ENCODE assay signal across 26 cellular contexts in the genomic region with DNA sequence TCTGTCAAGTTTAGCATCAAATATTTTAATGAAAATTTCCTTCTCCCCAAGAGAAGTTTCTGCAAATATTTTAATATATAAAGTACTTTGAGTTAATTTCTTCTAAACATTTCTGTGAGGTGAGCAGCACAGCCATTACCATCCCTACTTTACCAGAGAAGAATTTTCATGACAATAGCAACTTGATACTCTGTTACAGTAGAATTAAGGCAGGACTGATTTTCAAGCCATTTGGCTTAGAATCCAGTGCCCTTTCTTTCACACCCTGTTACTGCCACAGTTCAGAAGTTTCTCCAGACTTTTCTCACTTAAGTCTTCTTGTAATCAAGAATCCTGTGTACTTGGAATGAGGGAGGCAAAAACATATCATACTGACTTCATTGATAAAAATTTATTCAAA.
"Had no signal": no experiment of that assay in that cellular context is flagged by ENCODE, and none has a peak within 500 bp of the region (broad histone marks: within the 10 kb centered on the region; RNA-seq: fewer than 3 reads in every experiment).

No MANE protein-coding gene starts in this region.

- H3K9me3 Mint-ChIP-seq: neural crest cell had no signal

- H3K27ac ChIP-seq: brain microvascular endothelial cell, sigmoid colon, testis, uterus had no signal

- H3K36me3 ChIP-seq: brain microvascular endothelial cell, sigmoid colon, uterus had no signal

- ATAC-seq: activated naive CD4-positive, alpha-beta T cell treated with anti-CD3 and anti-CD28 coated beads, Interleukin-2, amount 50 U/mL, for 72 hours; left cardiac atrium; mucosa of descending colon had no signal

- H3K4me3 Mint-ChIP-seq: activated CD4-positive, alpha-beta memory T cell treated with anti-CD3 and anti-CD28 coated beads for 36 hours; activated T-helper 1 cell treated with anti-CD3 and anti-CD28 coated beads, Interleukin-12 subunit alpha, Interleukin-12 subunit beta, Interleukin-2, Interleukin-4 antibody, amounts not matched to agents 30 ng/mL and 10 ng/mL and 1 ng/mL, durations not matched to agents 14 hours and 24 hours and 36 hours; memory B cell; neural crest cell; T-helper 1 cell treated with Interleukin-12 subunit alpha and Interleukin-12 subunit beta and Interleukin-4 antibody, amounts not matched to agents 30 μg/mL and 1 μg/mL, for 36 hours had no signal

- H3K36me3 Mint-ChIP-seq: activated CD4-positive, alpha-beta memory T cell treated with anti-CD3 and anti-CD28 coated beads for 36 hours; activated naive CD4-positive, alpha-beta T cell treated with anti-CD3 and anti-CD28 coated beads, Interleukin-2, amount 50 U/mL, for 72 hours; memory B cell had no signal

- H3K27me3 Mint-ChIP-seq: activated CD4-positive, alpha-beta memory T cell treated with anti-CD3 and anti-CD28 coated beads for 36 hours; memory B cell; progenitor cell of endocrine pancreas had no signal

- H3K4me1 ChIP-seq: uterus had no signal

- H3K27ac Mint-ChIP-seq: activated CD4-positive, alpha-beta memory T cell treated with anti-CD3 and anti-CD28 coated beads for 36 hours; activated naive CD4-positive, alpha-beta T cell treated with anti-CD3 and anti-CD28 coated beads, Interleukin-2, amount 50 U/mL, for 72 hours; activated T-helper 1 cell treated with anti-CD3 and anti-CD28 coated beads, Interleukin-12 subunit alpha, Interleukin-12 subunit beta, Interleukin-2, Interleukin-4 antibody, amounts not matched to agents 30 ng/mL and 10 ng/mL and 1 ng/mL, durations not matched to agents 14 hours and 24 hours and 36 hours; memory B cell; progenitor cell of endocrine pancreas; T-helper 1 cell treated with Interleukin-12 subunit alpha and Interleukin-12 subunit beta and Interleukin-4 antibody, amounts not matched to agents 30 μg/mL and 1 μg/mL, for 36 hours had no signal

- H3K27me3 ChIP-seq: brain microvascular endothelial cell, sigmoid colon, testis, uterus had no signal

- H3K9me3 ChIP-seq: sigmoid colon, testis, uterus had no signal

- DNase-seq: activated CD4-positive, alpha-beta memory T cell treated with anti-CD3 and anti-CD28 coated beads for 36 hours; activated CD4-positive, alpha-beta T cell treated with anti-CD3 and anti-CD28 coated beads for 48 hours; activated CD4-positive, CD25-positive, alpha-beta regulatory T cell; activated gamma-delta T cell; activated T-cell treated with anti-CD3 and anti-CD28 coated beads for 4 hours; aorta; brain microvascular endothelial cell; caudate nucleus; islet precursor cell; left cardiac atrium; mucosa of descending colon; retina; sigmoid colon; stimulated activated CD4-positive, alpha-beta T cell treated with anti-CD3 and anti-CD28 coated beads, Interleukin-2, amount 100 ng/mL, for 48 hours; stimulated activated CD8-positive, alpha-beta memory T cell treated with anti-CD3 and anti-CD28 coated beads, Interleukin-4, amount 100 ng/mL, for 48 hours; stimulated activated naive CD4-positive, alpha-beta T cell; T1000; testis; trophoblast cell; uterus had no signal

- H3K4me3 ChIP-seq: mucosa of descending colon, sigmoid colon, testis, uterus had no signal
